ENCODE assay signal across 11 cellular contexts in genomic region chr1:94096797-94097549, GRCh38. TPM values are rescaled to one million over a fixed set of nuclear protein-coding genes. Genes with fewer than 3 reads are reported as not detected.
DNase-seq lines count a peak whose midpoint lies in the region; ATAC-seq and TF ChIP-seq lines count a peak whose summit lies in the region.
"Had no signal": no experiment of that assay in that cellular context is flagged by ENCODE, and none has a peak within 500 bp of the region (broad histone marks: within the 10 kb centered on the region; RNA-seq: fewer than 3 reads in every experiment).

No MANE protein-coding gene starts in this region.

- H2AFZ ChIP-seq in osteoblast (ENCODE audit: low read length) (peak overlapping the region; percentile 28), SK-N-SH (ENCODE audit: low read depth) (no peak overlapping the region)

- no peaks in the 10 kb centered on the region for H3K36me3 Mint-ChIP-seq in activated T-cell treated with anti-CD3 and anti-CD28 coated beads, Interleukin-2, amount 50 U/mL, for 4 hours (ENCODE audit: insufficient read depth)

- no peaks in the 10 kb centered on the region for H3K9me3 Mint-ChIP-seq in activated T-cell treated with anti-CD3 and anti-CD28 coated beads, Interleukin-2, amount 50 U/mL, for 4 hours
- H3K9me3 Mint-ChIP-seq: activated CD4-positive, alpha-beta T cell treated with anti-CD3 and anti-CD28 coated beads, Interleukin-2, amount 10 ng/mL, durations not matched to agents 24 days and 14 days had no signal

- H3K27ac ChIP-seq in SK-N-MC (peak overlapping the region; percentile 3; the same call in 1 of the 2 replicates), osteoblast (ENCODE audit: low read depth, low read length) (no peak overlapping the region), transverse colon (peak overlapping the region; percentile 68 to 81 (median 74)), SK-N-SH (ENCODE audit: low read depth in 2 of 2, low read length in 1 of 2) (no peak overlapping the region)

- H3K9ac ChIP-seq in SK-N-MC (ENCODE audit: insufficient read length) = peak overlapping the region; percentile 30
- no peak overlapping the region for H3K9ac ChIP-seq in SK-N-SH

- H3K36me3 ChIP-seq in SK-N-MC (ENCODE audit: insufficient read depth, low read length) = no peaks in the 10 kb centered on the region
- H3K36me3 ChIP-seq in osteoblast (ENCODE audit: insufficient read depth, low read length) = no peaks in the 10 kb centered on the region
- no peaks in the 10 kb centered on the region for H3K36me3 ChIP-seq in transverse colon
- no peaks in the 10 kb centered on the region for H3K36me3 ChIP-seq in SK-N-SH (replicated peaks in 1 of 2; ENCODE audit: control insufficient read depth in 1 of 2, insufficient read depth in 2 of 2, low read length in 1 of 2)

- TF ChIP-seq EP300 in transverse colon (IDR thresholded peaks at IDR 0.05; ENCODE audit: low read depth) (no peak), SK-N-SH (IDR thresholded peaks at IDR 0.05; ENCODE audit: borderline replicate concordance in 1 of 2, low read depth in 1 of 2, low read length in 1 of 2) (no peak)

- TF ChIP-seq RAD21 in SK-N-SH (IDR thresholded peaks at IDR 0.05; ENCODE audit: low read length) = no peak

- TF ChIP-seq CTCF in osteoblast (IDR thresholded peaks at IDR 0.05; ENCODE audit: extremely low read depth, low read depth, low read length) = no peak
- TF ChIP-seq CTCF in transverse colon (IDR thresholded peaks at IDR 0.05) = no peak
- TF ChIP-seq CTCF in SK-N-SH (IDR thresholded peaks at IDR 0.05) = no peak

- no peaks in the 10 kb centered on the region for H4K20me1 ChIP-seq in osteoblast (ENCODE audit: insufficient read depth, low read length)
- no peaks in the 10 kb centered on the region for H4K20me1 ChIP-seq in SK-N-SH (ENCODE audit: insufficient read depth)

- no peaks in the 10 kb centered on the region for H3K27me3 Mint-ChIP-seq in activated T-cell treated with anti-CD3 and anti-CD28 coated beads, Interleukin-2, amount 50 U/mL, for 4 hours (ENCODE audit: low read depth)

- in situ Hi-C loops in transverse colon (cut with MboI; ENCODE audit: low pct_ligation_motif_present in 1 of 4, low pct_unique_long_range_greater_than_20kb in 1 of 4, low sequenced_read_pairs in 3 of 4) = no loop called here

- H3K9me3 ChIP-seq in SK-N-MC (ENCODE audit: low read depth, low read length) (no peaks in the 10 kb centered on the region), osteoblast (ENCODE audit: low read depth, low read length) (no peaks in the 10 kb centered on the region), transverse colon (no peaks in the 10 kb centered on the region), SK-N-SH (no peaks in the 10 kb centered on the region)

- H3K4me1 Mint-ChIP-seq in activated T-cell treated with anti-CD3 and anti-CD28 coated beads, Interleukin-2, amount 50 U/mL, for 4 hours (ENCODE audit: low read depth) = peaks cover 4% of the 10 kb centered on the region

- no peaks in the 10 kb centered on the region for H3K79me2 ChIP-seq in osteoblast (ENCODE audit: insufficient read depth, low read length)
- H3K79me2 ChIP-seq in SK-N-SH (ENCODE audit: insufficient read depth) = no peaks in the 10 kb centered on the region

- no peak for DNase-seq in SK-N-MC (ENCODE audit: low read depth, low spot score)
- DNase-seq in fibroblast of peridontal ligament (ENCODE audit: extremely low read depth) = peak; percentile 77
- DNase-seq in osteoblast (ENCODE audit: insufficient read length, low spot score, missing footprints) = no peak
- DNase-seq in transverse colon = peak; percentile 13
- no peak for DNase-seq in activated T-cell treated with anti-CD3 and anti-CD28 coated beads, Interleukin-2, amount 50 U/mL, for 4 hours
- no peak for DNase-seq in SK-N-SH
- no peak for DNase-seq in DMS79 (lab: John Stamatoyannopoulos, UW)
- DNase-seq: activated CD4-positive, alpha-beta T cell treated with anti-CD3 and anti-CD28 coated beads, Interleukin-2, amount 10 ng/mL, durations not matched to agents 24 days and 14 days; activated effector memory CD4-positive, alpha-beta T cell treated with anti-CD3 and anti-CD28 coated beads, Interleukin-2, amount 50 U/mL, for 16 hours; Calu3; NCI-H146 had no signal

- H3K4me2 ChIP-seq in osteoblast (ENCODE audit: insufficient read depth, low read length) = no peak overlapping the region
- H3K4me2 ChIP-seq in SK-N-SH = no peak overlapping the region

- H3K4me3 Mint-ChIP-seq in activated T-cell treated with anti-CD3 and anti-CD28 coated beads, Interleukin-2, amount 50 U/mL, for 4 hours = no peak overlapping the region
- H3K4me3 Mint-ChIP-seq: activated CD4-positive, alpha-beta T cell treated with anti-CD3 and anti-CD28 coated beads, Interleukin-2, amount 10 ng/mL, durations not matched to agents 24 days and 14 days had no signal

- CTCF ChIA-PET in SK-N-SH (lab: Yijun Ruan, JAX) = interaction anchor here (0.9 kb wide), 1 partner anchor 141 kb away, joined by 4 read pairs; the partner anchor contains the start of gene ARHGAP29

- no peak for TF ChIP-seq POLR2A in transverse colon (IDR thresholded peaks at IDR 0.05)

- POLR2A ChIA-PET in SK-N-SH (lab: Yijun Ruan, JAX) = no interaction called here

- no peaks in the 10 kb centered on the region for H3K9me2 ChIP-seq in SK-N-SH

- no peaks in the 10 kb centered on the region for H3F3A ChIP-seq in SK-N-SH (replicated peaks; ENCODE audit: insufficient read depth)

- no peaks in the 10 kb centered on the region for H3K27me3 ChIP-seq in osteoblast (ENCODE audit: insufficient read depth, low read length)
- H3K27me3 ChIP-seq in transverse colon = no peaks in the 10 kb centered on the region
- H3K27me3 ChIP-seq in SK-N-SH (ENCODE audit: insufficient read depth) = no peaks in the 10 kb centered on the region

- H3K4me1 ChIP-seq in osteoblast (ENCODE audit: insufficient read depth, low read length) (peaks cover 29% of the 10 kb centered on the region), transverse colon (peaks cover 0 to 45% (median 17%) of the 10 kb centered on the region in 4 donors), SK-N-SH (ENCODE audit: control insufficient read depth in 1 of 2, insufficient read depth in 2 of 2, low read depth in 1 of 2, low read length in 1 of 2) (peaks cover 6 to 25% of the 10 kb centered on the region in 2 experiments; a peak in 2 of 4 replicates)

- intact Hi-C loops in transverse colon (cut with DNase I; ENCODE audit: low total_unique reads) = no loop called here

- ATAC-seq in activated T-cell treated with anti-CD3 and anti-CD28 coated beads, Interleukin-2, amount 50 U/mL, for 4 hours = no peak

- H3K4me3 ChIP-seq in SK-N-MC (no peak overlapping the region), osteoblast (ENCODE audit: insufficient read depth, low read length) (no peak overlapping the region), transverse colon (no peak overlapping the region), SK-N-SH (ENCODE audit: low read depth in 2 of 2, low read length in 1 of 2) (no peak overlapping the region)

- WGBS in transverse colon (ENCODE audit: low coverage in 1 of 2), 2 donors = 77% methylated on average over 10 of the region's 10 CpGs; no CpG with 5 or more reads in 1 of the 2 donors
- WGBS in SK-N-SH (ENCODE audit: low lambda C conversion rate) = 95% methylated on average over 8 of the region's 10 CpGs

TF ChIP-seq in SK-N-SH, 30 proteins besides CTCF, POLR2A, EP300 and RAD21 (continues in another document):
- no peak for TF ChIP-seq FOSL2 (IDR thresholded peaks at IDR 0.05; ENCODE audit: borderline replicate concordance, low read depth)
- no peak for TF ChIP-seq CHD2 (IDR thresholded peaks at IDR 0.05; ENCODE audit: low read length, partially characterized antibody)
- TF ChIP-seq RCOR1 (IDR thresholded peaks at IDR 0.05; ENCODE audit: low read length) = no peak
- TF ChIP-seq TCF12 (IDR thresholded peaks at IDR 0.05) = no peak
- TF ChIP-seq FOXM1 (IDR thresholded peaks at IDR 0.05; ENCODE audit: low read depth) = no peak
- TF ChIP-seq PBX3 (IDR thresholded peaks at IDR 0.05) = no peak
- no peak for TF ChIP-seq NRF1 (IDR thresholded peaks at IDR 0.05; ENCODE audit: low read depth, low read length)
- no peak for TF ChIP-seq ZBTB33 (IDR thresholded peaks at IDR 0.05; ENCODE audit: borderline replicate concordance, low read depth)
- TF ChIP-seq GATA2 (CRISPR knock-in tag; IDR thresholded peaks at IDR 0.05) = no peak
- TF ChIP-seq GABPA (IDR thresholded peaks at IDR 0.05; ENCODE audit: low read depth) = no peak
- no peak for TF ChIP-seq NFIC (IDR thresholded peaks at IDR 0.05; ENCODE audit: borderline replicate concordance)
- TF ChIP-seq MAX (IDR thresholded peaks at IDR 0.05; ENCODE audit: low read depth) = no peak

RNA-seq across cellular contexts. Expression of gene ABCA4, which starts 24.0 kb away (rescaled TPM):
- under 0.01 and 1.1 TPM in 2 replicates for total RNA-seq in osteoblast
- total RNA-seq in transverse colon = under 1 TPM in 2 of 4 donors, not detected in 2; 0.16 to 0.55 TPM
- total RNA-seq in activated T-cell treated with anti-CD3 and anti-CD28 coated beads, Interleukin-2, amount 50 U/mL, for 4 hours = not detected
- 0.03 and 0.06 TPM in 2 replicates for polyA plus RNA-seq in SK-N-SH (2012; rRNA removed)
- 0.04 TPM in 1 of 2 replicates, not detected in the other for polyA plus RNA-seq in SK-N-SH (2012; cell fraction: cytosol; rRNA removed)
- polyA plus RNA-seq in SK-N-SH (2012; cell fraction: nucleus; rRNA removed) = 0.16 and 0.35 TPM in 2 replicates

Comparison
In these comparisons a context has a peak if more than half of its experiments do, and no peak if none do; other contexts are left out.
1. DNase-seq: peak in fibroblast of peridontal ligament (single experiment) and transverse colon (single experiment); none in SK-N-MC (single experiment), osteoblast (single experiment), activated T-cell treated with anti-CD3 and anti-CD28 coated beads, Interleukin-2, amount 50 U/mL, for 4 hours (single experiment), SK-N-SH (single experiment) and DMS79 (single experiment).
2. H3K27ac ChIP-seq: peak in SK-N-MC (single experiment) and transverse colon (4 of 4); none in osteoblast (single experiment) and SK-N-SH (0 of 2).